ENCODE assay signal across 1 cellular context in genomic region chr1:158113759-158114127, GRCh38.
TF ChIP-seq lines count a peak whose summit lies in the region.

No MANE protein-coding gene starts in this region.

TF ChIP-seq in HEK293, 187 proteins besides CTCF, POLR2A, EP300 and RAD21 (continued from another document):
- TF ChIP-seq ZNF148 (tag by site-specific recombination; IDR thresholded peaks at IDR 0.05; ENCODE audit: borderline replicate concordance) (no peak), ZBTB26 (tag by site-specific recombination; optimal IDR thresholded peaks at IDR 0.05) (peak; percentile 10), WT1 (tag by site-specific recombination; IDR thresholded peaks at IDR 0.05) (no peak), ZNF366 (tag by site-specific recombination; conservative IDR thresholded peaks at IDR 0.05) (peak; percentile 73), ZNF521 (tag by site-specific recombination; IDR thresholded peaks at IDR 0.05) (no peak), ZBTB17 (tag by site-specific recombination; IDR thresholded peaks at IDR 0.05) (peak; percentile 79; the same call in 1 of the 2 replicates), ZNF184 (tag by site-specific recombination; IDR thresholded peaks at IDR 0.05) (no peak)
